8 cellular contexts compared by ENCODE assay signal in genomic region chr5:73454379-73455036, GRCh38. TPM values are rescaled to one million over a fixed set of nuclear protein-coding genes. Genes with fewer than 3 reads are reported as not detected.
DNase-seq lines count a peak whose midpoint lies in the region; ATAC-seq, FAIRE-seq and TF ChIP-seq lines count a peak whose summit lies in the region.

No MANE protein-coding gene starts in this region.

- FAIRE-seq in GM19239 (lab: Jason Lieb, UNC) = peak; percentile 93

- H3K27ac ChIP-seq in lower lobe of right lung = no peak overlapping the region

- no peaks in the 10 kb centered on the region for H3K9me3 ChIP-seq in lower lobe of right lung

- TF ChIP-seq CTCF in choroid plexus epithelial cell (conservative IDR thresholded peaks at IDR 0.05; ENCODE audit: low read depth, low read length) = peak; percentile 91
- TF ChIP-seq CTCF in lower lobe of right lung (IDR thresholded peaks at IDR 0.05) = peak; percentile 74

- H3K36me3 ChIP-seq in lower lobe of right lung = no peaks in the 10 kb centered on the region

- H3K4me3 ChIP-seq in choroid plexus epithelial cell (ENCODE audit: low read depth, low read length) = no peak overlapping the region
- H3K4me3 ChIP-seq in lower lobe of right lung = no peak overlapping the region

- peak; percentile 70 to 76 for ATAC-seq in lower lobe of right lung

- intact Hi-C loops in lower lobe of right lung (cut with DNase I) = no loop called here

- DNase-seq in DMS 273 (lab: John Stamatoyannopoulos, UW; ENCODE audit: unreplicated experiment) (peak; percentile 89), GM19239 (ENCODE audit: insufficient read length, low spot score) (no peak), M059J (ENCODE audit: low read depth) (peak; percentile 73), RKO (ENCODE audit: low spot score) (peak; percentile 81), choroid plexus epithelial cell (ENCODE audit: low read depth) (peak; percentile 71), lower lobe of right lung (no peak), NOMO-1 treated with dmso at 0.1 percent for 144 hours (lab: John Stamatoyannopoulos, UW; ENCODE audit: unreplicated experiment) (no peak), cerebellar nuclear complex (lab: John Stamatoyannopoulos, UW) (no peak)

- H3K4me1 ChIP-seq in lower lobe of right lung = peaks cover 11% of the 10 kb centered on the region

- peaks cover 86% of the 10 kb centered on the region for H3K27me3 ChIP-seq in lower lobe of right lung (ENCODE audit: low read depth)

RNA-seq across cellular contexts. Expression of gene FOXD1, which starts 5.9 kb away (rescaled TPM):
- 17.1 and 17.4 TPM in 2 replicates for total RNA-seq in M059J (2014; rRNA removed; shearing (Covaris generic))
- total RNA-seq in lower lobe of right lung = 0.74 TPM

RNA-seq across cellular contexts. Expression of gene BTF3, which starts 43.7 kb away (rescaled TPM):
- total RNA-seq in M059J (2014; rRNA removed; shearing (Covaris generic)) = 449 and 524 TPM in 2 replicates
- total RNA-seq in lower lobe of right lung = 388 TPM

Comparison
In these comparisons a context has a peak if more than half of its experiments do, and no peak if none do; other contexts are left out.
1. DNase-seq: peak in DMS 273 (single experiment), M059J (single experiment), RKO (single experiment) and choroid plexus epithelial cell (single experiment); none in GM19239 (single experiment), lower lobe of right lung (single experiment), NOMO-1 treated with dmso at 0.1 percent for 144 hours (single experiment) and cerebellar nuclear complex (0 of 2).
2. RNA of gene FOXD1, which starts 5.9 kb away (total RNA-seq): 17.1 to 17.4 TPM in M059J; 0.74 TPM in lower lobe of right lung (single experiment); every median in the first group is over 10 times any median in the second.